16 cellular contexts compared by ENCODE assay signal in the genomic region with DNA sequence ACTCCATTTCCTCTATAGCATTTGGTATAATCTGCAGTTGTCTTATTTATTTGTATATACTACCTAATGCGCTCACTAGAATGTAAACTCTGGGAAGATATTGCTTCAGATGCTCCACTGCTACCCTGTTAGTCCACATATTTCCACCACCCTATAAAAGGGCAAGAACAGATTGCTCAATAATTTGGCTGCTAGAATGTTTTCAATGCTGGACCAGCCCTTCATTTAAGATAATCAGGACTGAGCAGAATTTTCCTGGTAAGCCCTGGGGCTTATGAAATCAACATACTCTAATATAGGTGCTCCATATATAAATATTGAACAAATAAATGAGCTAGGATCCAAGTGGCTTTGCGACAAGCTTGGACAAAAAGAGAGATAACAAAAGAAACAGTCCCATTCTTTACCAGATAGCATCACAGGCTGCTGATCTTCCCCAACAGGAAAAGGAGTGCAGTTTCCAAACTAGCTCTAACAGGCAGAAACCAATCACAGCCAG. TPM values are rescaled to one million over a fixed set of nuclear protein-coding genes. Genes with fewer than 3 reads are reported as not detected.
DNase-seq lines count a peak whose midpoint lies in the region; ATAC-seq and TF ChIP-seq lines count a peak whose summit lies in the region.
"Had no signal": no experiment of that assay in that cellular context is flagged by ENCODE, and none has a peak within 500 bp of the region (broad histone marks: within the 10 kb centered on the region; RNA-seq: fewer than 3 reads in every experiment).

No MANE protein-coding gene starts in this region.

- ATAC-seq in upper lobe of left lung (ENCODE audit: low FRiP score in 2 of 2), result peak in 1 of 2 donors; percentile 44
- no peak for ATAC-seq in activated T-helper 17 cell treated with anti-CD3 and anti-CD28 coated beads, Interleukin-2, amount 50 U/mL, for 72 hours (replicated peaks)
- ATAC-seq: activated T-cell treated with anti-CD3 and anti-CD28 coated beads, Interleukin-2, amount 50 U/mL, for 4 hours had no signal

- no peaks in the 10 kb centered on the region for H3K27me3 Mint-ChIP-seq in neural crest cell (ENCODE audit: low read depth)
- peaks cover 10% of the 10 kb centered on the region for H3K27me3 Mint-ChIP-seq in activated T-helper 17 cell treated with anti-CD3 and anti-CD28 coated beads, Interleukin-2, amount 50 U/mL, for 72 hours

- H3K4me1 ChIP-seq in upper lobe of left lung, result peaks cover 71 to 89% (median 83%) of the 10 kb centered on the region in 4 donors

- no peak for TF ChIP-seq EP300 in upper lobe of left lung (IDR thresholded peaks at IDR 0.05)

- TF ChIP-seq CTCF in neural crest cell (conservative IDR thresholded peaks at IDR 0.05) (no peak), upper lobe of left lung (IDR thresholded peaks at IDR 0.05) (no peak), GM10266 (IDR thresholded peaks at IDR 0.05; ENCODE audit: control insufficient read depth, insufficient read depth, low read depth, missing control alignments) (no peak)

- H3K27ac ChIP-seq in upper lobe of left lung, result peak overlapping the region; percentile 64 to 98 (median 82)
- H3K27ac ChIP-seq: 22Rv1 had no signal

- no peaks in the 10 kb centered on the region for H3K27me3 ChIP-seq in upper lobe of left lung

- peaks cover 68% of the 10 kb centered on the region for H3K4me1 Mint-ChIP-seq in neural crest cell
- H3K4me1 Mint-ChIP-seq in activated T-helper 17 cell treated with anti-CD3 and anti-CD28 coated beads, Interleukin-2, amount 50 U/mL, for 72 hours, result no peaks in the 10 kb centered on the region

- H3K9me3 ChIP-seq in upper lobe of left lung, result no peaks in the 10 kb centered on the region

- no peak for TF ChIP-seq POLR2A in upper lobe of left lung (IDR thresholded peaks at IDR 0.05)

- H3K27ac Mint-ChIP-seq in neural crest cell (ENCODE audit: unreplicated experiment), result peak overlapping the region; percentile 54
- H3K27ac Mint-ChIP-seq in activated T-helper 17 cell treated with anti-CD3 and anti-CD28 coated beads, Interleukin-2, amount 50 U/mL, for 72 hours, result no peak overlapping the region
- H3K27ac Mint-ChIP-seq: progenitor cell of endocrine pancreas had no signal

- WGBS in upper lobe of left lung, 2 donors, result 40 to 49% methylated on average over 2 of the region's 2 CpGs

- H3K36me3 ChIP-seq in upper lobe of left lung, result peaks cover 0 to 15% (median 2%) of the 10 kb centered on the region in 4 donors

- no peak overlapping the region for H3K4me3 Mint-ChIP-seq in neural crest cell
- H3K4me3 Mint-ChIP-seq in activated T-helper 17 cell treated with anti-CD3 and anti-CD28 coated beads, Interleukin-2, amount 50 U/mL, for 72 hours, result no peak overlapping the region
- H3K4me3 Mint-ChIP-seq: activated T-cell treated with anti-CD3 and anti-CD28 coated beads, Interleukin-2, amount 50 U/mL, for 4 hours had no signal

- peaks cover 31% of the 10 kb centered on the region for H3K36me3 Mint-ChIP-seq in neural crest cell (ENCODE audit: low read depth)
- no peaks in the 10 kb centered on the region for H3K36me3 Mint-ChIP-seq in activated T-helper 17 cell treated with anti-CD3 and anti-CD28 coated beads, Interleukin-2, amount 50 U/mL, for 72 hours (ENCODE audit: low read depth)

- DNase-seq in SIG-M5 treated with dmso at 0.1 percent for 504 hours (lab: John Stamatoyannopoulos, UW; ENCODE audit: unreplicated experiment) (peak; percentile 20), SIG-M5 (lab: John Stamatoyannopoulos, UW) (no peak), fibroblast of gingiva (ENCODE audit: low read depth) (peak; percentile 81), neural crest cell (ENCODE audit: low read depth, low spot score) (no peak), upper lobe of left lung (no peak), NCI-H187 (lab: John Stamatoyannopoulos, UW) (no peak), GM10266 (ENCODE audit: extremely low spot score) (no peak)
- DNase-seq: activated T-cell treated with anti-CD3 and anti-CD28 coated beads, Interleukin-2, amount 50 U/mL, for 4 hours; anterior cingulate cortex; COR-L47; Kasumi-1; NCI-H2107; SW 1271 had no signal

- no peaks in the 10 kb centered on the region for H3K9me3 Mint-ChIP-seq in neural crest cell
- H3K9me3 Mint-ChIP-seq in activated T-helper 17 cell treated with anti-CD3 and anti-CD28 coated beads, Interleukin-2, amount 50 U/mL, for 72 hours, result no peaks in the 10 kb centered on the region
- H3K9me3 Mint-ChIP-seq: activated T-cell treated with anti-CD3 and anti-CD28 coated beads, Interleukin-2, amount 50 U/mL, for 4 hours had no signal

- no peak overlapping the region for H3K4me3 ChIP-seq in upper lobe of left lung

RNA-seq across cellular contexts. Expression of gene BCAR3, which starts 8.4 kb away (rescaled TPM):
- total RNA-seq in neural crest cell, result 38.5 and 41.6 TPM in 2 replicates
- total RNA-seq in upper lobe of left lung, result 10 to 100 TPM; 26.3 to 48.8 (median 31.9) TPM
- 1 to 10 TPM; 1.3 to 1.9 TPM for total RNA-seq in activated T-helper 17 cell treated with anti-CD3 and anti-CD28 coated beads, Interleukin-2, amount 50 U/mL, for 72 hours

Comparison
In these comparisons a context has a peak if more than half of its experiments do, and no peak if none do; other contexts are left out.
1. DNase-seq: peak in SIG-M5 treated with dmso at 0.1 percent for 504 hours (single experiment) and fibroblast of gingiva (single experiment); none in SIG-M5 (single experiment), neural crest cell (single experiment), upper lobe of left lung (0 of 2), NCI-H187 (0 of 2) and GM10266 (single experiment).
2. RNA of gene BCAR3, which starts 8.4 kb away (total RNA-seq): 38.5 to 41.6 TPM in neural crest cell and 26.3 to 48.8 TPM in upper lobe of left lung; 1.3 to 1.9 TPM in activated T-helper 17 cell treated with anti-CD3 and anti-CD28 coated beads, Interleukin-2, amount 50 U/mL, for 72 hours; every median in the first group is over 4 times any median in the second.